23 cellular contexts compared by ENCODE assay signal in genomic region chr15:68192117-68192516, GRCh38. TPM values are rescaled to one million over a fixed set of nuclear protein-coding genes. Genes with fewer than 3 reads are reported as not detected.
DNase-seq lines count a peak whose midpoint lies in the region; ATAC-seq and TF ChIP-seq lines count a peak whose summit lies in the region.
"Had no signal": no experiment of that assay in that cellular context is flagged by ENCODE, and none has a peak within 500 bp of the region (broad histone marks: within the 10 kb centered on the region; RNA-seq: fewer than 3 reads in every experiment).

No MANE protein-coding gene starts in this region.

- peak overlapping the region; percentile 39 for H3K27ac Mint-ChIP-seq in CD8-positive, alpha-beta T cell
- peak overlapping the region in 1 of 3 experiments; percentile 59; a peak in 2 of 7 replicates for H3K27ac Mint-ChIP-seq in H9
- H3K27ac Mint-ChIP-seq: activated naive CD4-positive, alpha-beta T cell treated with anti-CD3 and anti-CD28 coated beads for 36 hours; stimulated activated naive CD8-positive, alpha-beta T cell treated with anti-CD3 and anti-CD28 coated beads, Interleukin-15, amount 100 ng/mL, for 72 hours had no signal

- ATAC-seq in CD8-positive, alpha-beta T cell, result no peak
- no peak for ATAC-seq in GM18870 (IDR thresholded peaks at IDR 0.05; ENCODE audit: unreplicated experiment)
- ATAC-seq: esophagus mucosa; stimulated activated naive CD8-positive, alpha-beta T cell treated with anti-CD3 and anti-CD28 coated beads, Interleukin-15, amount 100 ng/mL, for 72 hours had no signal

- no peak overlapping the region for H2BK120ac ChIP-seq in H9 (ENCODE audit: low read depth, low read length, poor library complexity, severe bottlenecking)

- no peaks in the 10 kb centered on the region for H3K79me1 ChIP-seq in H9 (ENCODE audit: insufficient read depth, low read depth, low read length, poor library complexity, severe bottlenecking)

- no peak overlapping the region for H3K23ac ChIP-seq in H9 (ENCODE audit: insufficient read length, low read depth, low read length)

- H3K23me2 ChIP-seq in H9 (ENCODE audit: insufficient read length, low read depth, low read length, poor library complexity, severe bottlenecking), result no peaks in the 10 kb centered on the region

- H3K36me3 ChIP-seq in CD8-positive, alpha-beta T cell (ENCODE audit: insufficient read depth, low read length), result peaks cover 12% of the 10 kb centered on the region
- peaks cover 93% of the 10 kb centered on the region for H3K36me3 ChIP-seq in neutrophil

- H2AFZ ChIP-seq in H9 (ENCODE audit: low read length), result no peak overlapping the region

- H4K8ac ChIP-seq in H9 (replicated peaks; ENCODE audit: insufficient read length, low read depth, low read length), result no peak overlapping the region

- H3K18ac ChIP-seq in H9 (ENCODE audit: insufficient read length, low read depth, low read length), result no peak overlapping the region

- H3K4me1 ChIP-seq in CD8-positive, alpha-beta T cell (ENCODE audit: insufficient read depth, low read length), result no peaks in the 10 kb centered on the region
- H3K4me1 ChIP-seq in H9 (ENCODE audit: insufficient read depth, low read length), result no peaks in the 10 kb centered on the region; the same call in 1 of the 2 replicates
- no peaks in the 10 kb centered on the region for H3K4me1 ChIP-seq in neutrophil (ENCODE audit: control insufficient read depth in 1 of 2, insufficient read depth in 1 of 2, low read depth in 1 of 2, low read length in 1 of 2)
- H3K4me1 ChIP-seq: Caco-2, SJCRH30 had no signal

- in situ Hi-C loops in KBM-7 (cut with MboI; ENCODE audit: low pct_unique_long_range_greater_than_20kb, low sequenced_read_pairs), result no loop called here

- H3T11ph ChIP-seq in H9 (ENCODE audit: low read length), result no peak overlapping the region

- no peak overlapping the region for H3K14ac ChIP-seq in H9 (ENCODE audit: insufficient read depth, low read length)

- TF ChIP-seq CTCF in CD8-positive, alpha-beta T cell (IDR thresholded peaks at IDR 0.05), result no peak
- TF ChIP-seq CTCF in H9 (conservative IDR thresholded peaks at IDR 0.05) (peak; percentile 17; the same call in 2 of the 3 replicates), dorsolateral prefrontal cortex (IDR thresholded peaks at IDR 0.05 in 54 of 56, conservative IDR thresholded peaks at IDR 0.05 in 2 of 56; ENCODE audit: low read depth in 1 of 56, partially characterized antibody in 56 of 56) (no peak), neutrophil (IDR thresholded peaks at IDR 0.05) (no peak)

- no peaks in the 10 kb centered on the region for H3K27me3 ChIP-seq in CD8-positive, alpha-beta T cell (ENCODE audit: insufficient read depth, low read length)
- H3K27me3 ChIP-seq in H9 (ENCODE audit: insufficient read depth, low read length), result no peaks in the 10 kb centered on the region
- no peaks in the 10 kb centered on the region for H3K27me3 ChIP-seq in dorsolateral prefrontal cortex
- H3K27me3 ChIP-seq in neutrophil, result no peaks in the 10 kb centered on the region
- H3K27me3 ChIP-seq: ascending aorta, SJCRH30, upper lobe of left lung had no signal

- no peaks in the 10 kb centered on the region for H3K9me3 Mint-ChIP-seq in CD8-positive, alpha-beta T cell
- H3K9me3 Mint-ChIP-seq in H9, result no peaks in the 10 kb centered on the region
- H3K9me3 Mint-ChIP-seq: activated naive CD4-positive, alpha-beta T cell treated with anti-CD3 and anti-CD28 coated beads for 36 hours; stimulated activated naive CD8-positive, alpha-beta T cell treated with anti-CD3 and anti-CD28 coated beads, Interleukin-15, amount 100 ng/mL, for 72 hours had no signal

- no peak overlapping the region for H2BK15ac ChIP-seq in H9 (ENCODE audit: low read depth, low read length)

- no peak for DNase-seq in CD8-positive, alpha-beta T cell
- no peak for DNase-seq in H9
- no peak for DNase-seq in dorsolateral prefrontal cortex
- no peak for DNase-seq in amniotic stem cell (lab: John Stamatoyannopoulos, UW)
- DNase-seq in NCI-H2196 (lab: John Stamatoyannopoulos, UW; ENCODE audit: unreplicated experiment), result no peak
- no peak for DNase-seq in KBM-7
- DNase-seq: activated CD4-positive, alpha-beta T cell treated with anti-CD3 and anti-CD28 coated beads, Interleukin-2, amount 50 U/mL, for 48 hours; activated naive CD4-positive, alpha-beta T cell treated with anti-CD3 and anti-CD28 coated beads for 36 hours; activated T-cell treated with anti-CD3 and anti-CD28 coated beads, Interleukin-2, amount 50 U/mL, for 1 hour; Caco-2; cerebellar nuclear complex; IMR-90; kidney glomerular epithelial cell; SJCRH30; stimulated activated CD4-positive, alpha-beta T cell treated with anti-CD3 and anti-CD28 coated beads, Interleukin-2, amount 100 ng/mL, for 48 hours; stimulated activated naive CD8-positive, alpha-beta T cell treated with anti-CD3 and anti-CD28 coated beads, Interleukin-15, amount 100 ng/mL, for 72 hours; upper lobe of left lung had no signal

- no peaks in the 10 kb centered on the region for H3K79me2 ChIP-seq in H9 (ENCODE audit: insufficient read depth, low read length)

- no peak overlapping the region for H3K4me3 Mint-ChIP-seq in CD8-positive, alpha-beta T cell
- no peak overlapping the region for H3K4me3 Mint-ChIP-seq in H9
- H3K4me3 Mint-ChIP-seq: activated naive CD4-positive, alpha-beta T cell treated with anti-CD3 and anti-CD28 coated beads for 36 hours; stimulated activated naive CD8-positive, alpha-beta T cell treated with anti-CD3 and anti-CD28 coated beads, Interleukin-15, amount 100 ng/mL, for 72 hours had no signal

- no peaks in the 10 kb centered on the region for H3K9me3 ChIP-seq in CD8-positive, alpha-beta T cell (ENCODE audit: low read length)
- H3K9me3 ChIP-seq in H9 (ENCODE audit: control insufficient read depth, low read depth, low read length) (no peaks in the 10 kb centered on the region), neutrophil (no peaks in the 10 kb centered on the region)
- H3K9me3 ChIP-seq: ascending aorta, Caco-2, SJCRH30, upper lobe of left lung had no signal

- intact Hi-C loops in CD8-positive, alpha-beta T cell (cut with DNase I, micrococcal nuclease), result no loop called here
- intact Hi-C loops in dorsolateral prefrontal cortex (cut with DNase I), result no loop called here

- WGBS in H9 (ENCODE audit: extremely low coverage, insufficient read length, low lambda C conversion rate), result no CpG with 5 or more reads among the region's 4 CpGs

- no peak overlapping the region for H4K91ac ChIP-seq in H9 (ENCODE audit: insufficient read length, low read depth, low read length)

- H3K4me3 ChIP-seq in CD8-positive, alpha-beta T cell (ENCODE audit: low read depth, low read length), result no peak overlapping the region
- H3K4me3 ChIP-seq in dorsolateral prefrontal cortex, result no peak overlapping the region
- no peak overlapping the region for H3K4me3 ChIP-seq in neutrophil (ENCODE audit: low read depth in 1 of 2, low read length in 1 of 2)
- H3K4me3 ChIP-seq: ascending aorta, SJCRH30, smooth muscle cell, upper lobe of left lung had no signal

- H3K27ac ChIP-seq in CD8-positive, alpha-beta T cell (ENCODE audit: low read depth, low read length), result no peak overlapping the region
- H3K27ac ChIP-seq in H9 (ENCODE audit: insufficient read length, low read depth, low read length) (no peak overlapping the region), dorsolateral prefrontal cortex (peak overlapping the region in 38 of 59 donors; percentile 0 to 90 (median 60)), neutrophil (peak overlapping the region; percentile 35)
- H3K27ac ChIP-seq: ascending aorta, SJCRH30, upper lobe of left lung, VCaP had no signal

- no peak overlapping the region for H2BK20ac ChIP-seq in H9 (ENCODE audit: low read depth, low read length, poor library complexity, severe bottlenecking)

- H3K27me3 Mint-ChIP-seq in CD8-positive, alpha-beta T cell (ENCODE audit: low read depth), result no peaks in the 10 kb centered on the region
- H3K27me3 Mint-ChIP-seq in H9 (ENCODE audit: low read depth), result no peaks in the 10 kb centered on the region
- H3K27me3 Mint-ChIP-seq: stimulated activated naive CD8-positive, alpha-beta T cell treated with anti-CD3 and anti-CD28 coated beads, Interleukin-15, amount 100 ng/mL, for 72 hours had no signal

- H4K20me1 ChIP-seq in H9 (ENCODE audit: control insufficient read depth, insufficient read depth, insufficient read length), result no peaks in the 10 kb centered on the region

- no peak overlapping the region for H2AK5ac ChIP-seq in H9 (ENCODE audit: insufficient read length, low read length)

- H3K56ac ChIP-seq in H9 (ENCODE audit: insufficient read length, low read depth, low read length), result no peak overlapping the region

- peaks cover 65% of the 10 kb centered on the region for H3K36me3 Mint-ChIP-seq in CD8-positive, alpha-beta T cell
- H3K36me3 Mint-ChIP-seq in H9 (ENCODE audit: insufficient read depth in 1 of 3, low read depth in 3 of 3), result peaks cover 14 to 39% (median 34%) of the 10 kb centered on the region in 3 experiments; a peak in 6 of 7 replicates

- H3K4me2 ChIP-seq in H9 (ENCODE audit: insufficient read depth, insufficient read length, low read length), result no peak overlapping the region
- H3K4me2 ChIP-seq: smooth muscle cell had no signal

- no peak overlapping the region for H2BK12ac ChIP-seq in H9 (ENCODE audit: insufficient read length, low read depth, low read length)

- H3K4ac ChIP-seq in H9 (ENCODE audit: low read depth, low read length), result no peak overlapping the region

- CTCF ChIA-PET in CD8-positive, alpha-beta T cell (lab: Charles Lee), result no interaction called here

- H3K4me1 Mint-ChIP-seq in CD8-positive, alpha-beta T cell (ENCODE audit: low read depth), result no peaks in the 10 kb centered on the region
- peaks cover 16 to 18% of the 10 kb centered on the region in 2 experiments for H3K4me1 Mint-ChIP-seq in H9
- H3K4me1 Mint-ChIP-seq: stimulated activated naive CD8-positive, alpha-beta T cell treated with anti-CD3 and anti-CD28 coated beads, Interleukin-15, amount 100 ng/mL, for 72 hours had no signal

- H3K9ac ChIP-seq in H9 (ENCODE audit: extremely low read depth, insufficient read length, low read length), result no peak overlapping the region

- POLR2A ChIA-PET in CD8-positive, alpha-beta T cell (lab: Charles Lee), result interaction anchor here (1.4 kb wide), 1 partner anchor 138 kb away, joined by 4 read pairs; the partner anchor contains the start of gene PIAS1

- H2BK5ac ChIP-seq in H9 (ENCODE audit: insufficient read length, low read length), result no peak overlapping the region

- H4K5ac ChIP-seq in H9 (ENCODE audit: insufficient read length, low read depth, low read length), result no peak overlapping the region

RNA-seq across cellular contexts. Expression of gene CALML4, which starts 13.0 kb away (rescaled TPM):
- under 1 TPM; 0.68 to 1.00 TPM for total RNA-seq in CD8-positive, alpha-beta T cell
- 8.2 and 11.8 TPM in 2 replicates for total RNA-seq in H9 (2021)
- total RNA-seq in dorsolateral prefrontal cortex, result 10 to 100 TPM in 1 of 120 experiments, 1 to 10 TPM in 119; 1.2 to 12.9 (median 4.6) TPM

RNA-seq across cellular contexts. Expression of gene CLN6, which starts 37.4 kb away (rescaled TPM):
- total RNA-seq in CD8-positive, alpha-beta T cell, result 1 to 10 TPM; 7.6 to 7.9 TPM
- total RNA-seq in H9 (2021) (68.7 and 71.9 TPM in 2 replicates), dorsolateral prefrontal cortex (10 to 100 TPM; 18.4 to 49.4 (median 29.8) TPM)

Comparison
In these comparisons a context has a peak if more than half of its experiments do, and no peak if none do; other contexts are left out.
1. H3K27ac ChIP-seq: peak in dorsolateral prefrontal cortex (38 of 59) and neutrophil (single experiment); none in CD8-positive, alpha-beta T cell (single experiment) and H9 (single experiment).